In the genomic region with DNA sequence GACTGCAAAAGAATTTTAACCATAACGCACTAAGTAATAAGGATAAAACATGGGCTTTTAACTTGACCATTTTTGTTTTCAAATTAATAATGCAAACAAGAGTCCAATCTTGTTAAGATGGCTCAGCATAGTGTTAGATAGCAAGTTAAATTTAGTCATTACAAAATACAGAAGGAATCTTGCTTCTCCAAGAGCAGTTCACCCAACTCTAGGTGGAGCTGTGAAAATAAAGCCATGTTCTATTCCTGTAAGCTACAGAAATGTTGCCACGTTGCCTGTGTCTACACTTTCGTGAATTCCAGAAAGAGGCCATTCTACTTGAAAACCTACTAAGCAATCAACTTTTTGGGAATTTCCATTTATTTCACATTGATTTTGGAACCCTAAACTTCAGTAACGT, we compare ENCODE assay signal across 14 cellular contexts.
DNase-seq lines count a peak whose midpoint lies in the region; ATAC-seq and TF ChIP-seq lines count a peak whose summit lies in the region.
"Had no signal": no experiment of that assay in that cellular context is flagged by ENCODE, and none has a peak within 500 bp of the region (broad histone marks: within the 10 kb centered on the region; RNA-seq: fewer than 3 reads in every experiment).

No MANE protein-coding gene starts in this region.

- H2BK120ac ChIP-seq in mesendoderm (ENCODE audit: low read depth, low read length): no peak overlapping the region

- H2BK5ac ChIP-seq in mesendoderm (ENCODE audit: low read length): no peak overlapping the region

- H3K56ac ChIP-seq in mesendoderm (ENCODE audit: low read length): no peak overlapping the region

- no peak overlapping the region for H3K4me3 Mint-ChIP-seq in stimulated activated naive CD8-positive, alpha-beta T cell treated with anti-CD3 and anti-CD28 coated beads, Interleukin-15, amount 100 ng/mL, for 72 hours

- H3K27ac ChIP-seq in C4-2B: no peak overlapping the region
- no peak overlapping the region for H3K27ac ChIP-seq in OCI-LY7 (ENCODE audit: low read depth, low read length, poor library complexity, severe bottlenecking)
- H3K27ac ChIP-seq in mesendoderm (ENCODE audit: low read depth, low read length): no peak overlapping the region
- H3K27ac ChIP-seq in WERI-Rb-1: no peak overlapping the region
- H3K27ac ChIP-seq: coronary artery had no signal

- H3K9ac ChIP-seq in mesendoderm (ENCODE audit: low read length): no peak overlapping the region

- H3K4me1 ChIP-seq in OCI-LY7 (ENCODE audit: insufficient read depth, low read length, poor library complexity, severe bottlenecking) (no peaks in the 10 kb centered on the region), mesendoderm (ENCODE audit: control insufficient read depth, low read depth, low read length) (no peaks in the 10 kb centered on the region)

- H3K9me2 ChIP-seq in OCI-LY7 (ENCODE audit: insufficient read depth, low read length): no peaks in the 10 kb centered on the region

- peaks cover 5 to 14% of the 10 kb centered on the region in 2 donors for H3K9me3 Mint-ChIP-seq in stimulated activated naive CD8-positive, alpha-beta T cell treated with anti-CD3 and anti-CD28 coated beads, Interleukin-15, amount 100 ng/mL, for 72 hours

- H3K4me2 ChIP-seq in OCI-LY7 (ENCODE audit: low read length) (no peak overlapping the region), mesendoderm (ENCODE audit: low read length) (no peak overlapping the region)

- H3K18ac ChIP-seq in mesendoderm (ENCODE audit: low read length): no peak overlapping the region

- H3K36me3 ChIP-seq in OCI-LY7 (ENCODE audit: insufficient read depth, low read length): peaks cover 12% of the 10 kb centered on the region
- H3K36me3 ChIP-seq in mesendoderm (ENCODE audit: control insufficient read depth, insufficient read depth, low read length): no peaks in the 10 kb centered on the region
- H3K36me3 ChIP-seq in WERI-Rb-1: no peaks in the 10 kb centered on the region

- POLR2A ChIA-PET in OCI-LY7 (lab: Charles Lee): interaction anchor here (0.8 kb wide), 1 partner anchor 90 kb away, joined by 4 read pairs; no protein-coding TSS in a partner anchor

- H4K20me1 ChIP-seq in OCI-LY7 (ENCODE audit: insufficient read depth, low read length): no peaks in the 10 kb centered on the region

- DNase-seq in OCI-LY7 (ENCODE audit: low spot score) (peak; percentile 4), epithelial cell of proximal tubule (ENCODE audit: low read depth) (no peak), mesendoderm (peak; percentile 57), WERI-Rb-1 (no peak), SK-N-DZ (ENCODE audit: low spot score) (no peak)
- no peak for DNase-seq in stimulated activated naive CD8-positive, alpha-beta T cell treated with anti-CD3 and anti-CD28 coated beads, Interleukin-15, amount 100 ng/mL, for 72 hours
- no peak for DNase-seq in stimulated activated naive CD4-positive, alpha-beta T cell (lab: John Stamatoyannopoulos, UW)
- DNase-seq: activated naive CD4-positive, alpha-beta T cell treated with anti-CD3 and anti-CD28 coated beads, Interleukin-2, amount 50 U/mL, for 16 hours; NCI-H1694 treated with DMSO at 0.1 percent for 48 hours; posterior cingulate gyrus; stimulated activated CD8-positive, alpha-beta memory T cell treated with anti-CD3 and anti-CD28 coated beads, Interleukin-4, amount 100 ng/mL, for 48 hours had no signal

- H3K27me3 ChIP-seq in mesendoderm (ENCODE audit: insufficient read depth, low read length, poor library complexity) (no peaks in the 10 kb centered on the region), WERI-Rb-1 (ENCODE audit: insufficient read depth, low read depth, severe bottlenecking) (peaks cover 3% of the 10 kb centered on the region)

- WGBS in mesendoderm (ENCODE audit: extremely low coverage, insufficient coverage, low lambda C conversion rate): no CpG with 5 or more reads among the region's 4 CpGs

- H2BK15ac ChIP-seq in mesendoderm (replicated peaks; ENCODE audit: low read depth): no peak overlapping the region

- no peak overlapping the region for H3K23ac ChIP-seq in mesendoderm (ENCODE audit: low read length)

- H3K4ac ChIP-seq in mesendoderm (ENCODE audit: low read depth, low read length): no peak overlapping the region

- BruUV-seq in OCI-LY7 (replicated peaks; lab: Mats Ljungman, UMichigan): no TSS peak

- no peak overlapping the region for H2AFZ ChIP-seq in OCI-LY7 (ENCODE audit: low read length)

- H3K79me1 ChIP-seq in mesendoderm (ENCODE audit: low read length): no peaks in the 10 kb centered on the region

- H2AK5ac ChIP-seq in mesendoderm (ENCODE audit: low read length): no peak overlapping the region

- peaks cover 11% of the 10 kb centered on the region; the same call in 1 of the 2 replicates for H3K9me3 ChIP-seq in OCI-LY7 (ENCODE audit: low read length)
- no peaks in the 10 kb centered on the region for H3K9me3 ChIP-seq in WERI-Rb-1 (ENCODE audit: severe bottlenecking)

- TF ChIP-seq CTCF in C4-2B (conservative IDR thresholded peaks at IDR 0.05) (peak; percentile 25), OCI-LY7 (conservative IDR thresholded peaks at IDR 0.05; ENCODE audit: low read length) (peak; percentile 37), epithelial cell of proximal tubule (conservative IDR thresholded peaks at IDR 0.05; ENCODE audit: low read depth, low read length) (peak; percentile 10), WERI-Rb-1 (IDR thresholded peaks at IDR 0.05; ENCODE audit: low read depth, low read length) (no peak)

- H4K5ac ChIP-seq in mesendoderm (ENCODE audit: low read length): no peak overlapping the region

- no peak for ATAC-seq in stimulated activated naive CD8-positive, alpha-beta T cell treated with anti-CD3 and anti-CD28 coated beads, Interleukin-15, amount 100 ng/mL, for 72 hours
- ATAC-seq: SK-N-SH treated with all-trans-retinoic acid at 6 μM for 48 hours had no signal

- no peaks in the 10 kb centered on the region for H3K27me3 Mint-ChIP-seq in stimulated activated naive CD8-positive, alpha-beta T cell treated with anti-CD3 and anti-CD28 coated beads, Interleukin-15, amount 100 ng/mL, for 72 hours

- intact Hi-C loops in OCI-LY7 (cut with micrococcal nuclease; ENCODE audit: unreplicated experiment): no loop called here

- H4K8ac ChIP-seq in mesendoderm (ENCODE audit: low read depth, low read length): no peak overlapping the region

- H3K27ac Mint-ChIP-seq in stimulated activated naive CD8-positive, alpha-beta T cell treated with anti-CD3 and anti-CD28 coated beads, Interleukin-15, amount 100 ng/mL, for 72 hours: no peak overlapping the region

- H3K4me3 ChIP-seq in OCI-LY7 (ENCODE audit: low read depth, low read length, poor library complexity, severe bottlenecking) (no peak overlapping the region), epithelial cell of proximal tubule (ENCODE audit: low read depth, low read length) (no peak overlapping the region), mesendoderm (ENCODE audit: low read length) (no peak overlapping the region), WERI-Rb-1 (ENCODE audit: low read depth, low read length) (no peak overlapping the region)
- H3K4me3 ChIP-seq: coronary artery had no signal

- CTCF ChIA-PET in OCI-LY7 (lab: Charles Lee; ENCODE audit: unreplicated experiment): no interaction called here

- no peaks in the 10 kb centered on the region for H3K79me2 ChIP-seq in OCI-LY7 (ENCODE audit: insufficient read depth, low read depth, low read length)
- H3K79me2 ChIP-seq in mesendoderm (ENCODE audit: control insufficient read depth, insufficient read depth, low read length): no peaks in the 10 kb centered on the region

- H3K4me1 Mint-ChIP-seq in stimulated activated naive CD8-positive, alpha-beta T cell treated with anti-CD3 and anti-CD28 coated beads, Interleukin-15, amount 100 ng/mL, for 72 hours: no peaks in the 10 kb centered on the region

Comparison
In these comparisons a context has a peak if more than half of its experiments do, and no peak if none do; other contexts are left out.
1. DNase-seq: peak in OCI-LY7 (single experiment) and mesendoderm (single experiment); none in epithelial cell of proximal tubule (single experiment), WERI-Rb-1 (single experiment), stimulated activated naive CD8-positive, alpha-beta T cell treated with anti-CD3 and anti-CD28 coated beads, Interleukin-15, amount 100 ng/mL, for 72 hours (0 of 2), SK-N-DZ (single experiment) and stimulated activated naive CD4-positive, alpha-beta T cell (0 of 6).